Comparison of ENCODE assay signal across 20 cellular contexts in the genomic region with DNA sequence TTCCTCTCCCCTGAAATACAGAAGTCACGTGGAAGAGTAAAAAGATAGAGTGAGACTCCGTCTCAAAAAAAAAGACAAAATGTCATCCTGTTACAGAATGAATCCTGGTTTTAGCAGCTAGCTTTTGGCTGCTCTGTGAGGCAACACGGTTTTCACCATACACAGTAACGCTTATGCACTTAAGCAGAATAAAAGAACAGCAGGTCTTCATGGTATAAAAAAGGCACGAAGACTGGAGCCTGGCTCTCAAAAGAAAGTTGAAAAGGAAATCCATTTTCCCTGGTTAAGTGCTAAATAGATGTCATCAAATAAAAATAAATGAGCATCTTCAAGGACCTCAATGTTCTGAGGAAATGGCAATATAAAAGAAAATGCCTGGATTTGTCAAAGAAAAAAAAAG.
"Had no signal": no experiment of that assay in that cellular context is flagged by ENCODE, and none has a peak within 500 bp of the region (broad histone marks: within the 10 kb centered on the region; RNA-seq: fewer than 3 reads in every experiment).

No MANE protein-coding gene starts in this region.

- H3K9me3 ChIP-seq: SJSA1 had no signal

- H3K27ac ChIP-seq: HL-60, SJSA1, SK-N-MC had no signal

- DNase-seq: KBM-7, MV-4-11, NCI-H1048, NCI-H1105, NCI-H1417, NCI-H1436 treated with DMSO at 0.1 percent for 48 hours, NCI-H1694, NCI-H187 treated with DMSO at 0.1 percent for 48 hours, NCI-H2029 treated with DMSO at 0.1 percent for 48 hours, NCI-H2171, NCI-H226, NCI-H510A, NCI-H524 treated with DMSO at 0.1 percent for 48 hours, NCI-H774, Right ventricle myocardium superior, RPMI8226, SIG-M5 had no signal

- H3K4me3 ChIP-seq: SJSA1, SK-N-MC had no signal

- H3K36me3 ChIP-seq: SJSA1 had no signal

- H3K27me3 ChIP-seq: SJSA1 had no signal

- H3K4me1 ChIP-seq: SJSA1 had no signal
